3 cellular contexts compared by ENCODE assay signal in the genomic region with DNA sequence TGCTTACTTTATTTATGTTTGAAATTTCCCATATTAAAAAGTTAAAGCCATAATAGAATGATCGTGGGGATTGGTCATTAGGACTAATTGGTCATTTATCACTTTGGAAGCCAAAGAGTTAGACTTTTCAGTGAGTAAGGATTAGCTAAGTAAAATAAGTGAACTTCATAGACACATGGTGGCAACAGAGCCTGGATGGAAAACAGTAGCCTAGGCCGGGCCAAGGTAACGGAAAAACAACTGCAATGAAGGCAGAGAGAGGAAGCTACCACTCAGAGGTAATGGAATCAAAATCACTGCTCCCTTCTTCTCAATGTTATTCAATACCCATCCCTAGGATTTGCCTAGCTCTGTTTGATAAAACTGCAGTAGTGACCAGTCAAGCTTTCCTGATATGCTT. TPM values are rescaled to one million over a fixed set of nuclear protein-coding genes. Genes with fewer than 3 reads are reported as not detected.
"Had no signal": no experiment of that assay in that cellular context is flagged by ENCODE, and none has a peak within 500 bp of the region (broad histone marks: within the 10 kb centered on the region; RNA-seq: fewer than 3 reads in every experiment).

No MANE protein-coding gene starts in this region.

- DNase-seq: GF-D8 had no signal

- ATAC-seq: GM12878 had no signal

- H3K4me3 ChIP-seq: GM12878 had no signal

RNA-seq across cellular contexts. Expression of a gene that starts 4.1 kb away (rescaled TPM):
- total RNA-seq: G401, GM12878 had no signal
- polyA plus RNA-seq: GM12878 had no signal
